ENCODE assay signal across 8 cellular contexts in genomic region chr2:229714736-229715541, GRCh38. TPM values are rescaled to one million over a fixed set of nuclear protein-coding genes. Genes with fewer than 3 reads are reported as not detected.
A peak's percentile ranks its signal among the peaks of the same experiment; 100 is the strongest.
DNase-seq lines count a peak whose midpoint lies in the region; ATAC-seq and TF ChIP-seq lines count a peak whose summit lies in the region.

No MANE protein-coding gene starts in this region.

- POLR2A ChIA-PET in AG04450 (lab: Yijun Ruan, JAX) = no interaction called here

- intact Hi-C loops in left cardiac atrium (cut with DNase I) (loop anchor here in 1 of 2 donors (5.0 to 10.0 kb wide), 2 partner anchors 123 to 280 kb away; no protein-coding TSS in a partner anchor), posterior vena cava (cut with DNase I) (no loop called here)

- peak; percentile 26 for ATAC-seq in GM18502 (IDR thresholded peaks at IDR 0.05; ENCODE audit: poor library complexity, unreplicated experiment)
- peak; percentile 31 for ATAC-seq in HG02981 (IDR thresholded peaks at IDR 0.05; ENCODE audit: unreplicated experiment)
- peak; percentile 78 to 89 for ATAC-seq in left cardiac atrium

- no peak overlapping the region for H3K27ac ChIP-seq in AG04450 (ENCODE audit: low read depth, low read length)

- H3K4me3 ChIP-seq in AG04450 (ENCODE audit: low read depth, low read length) = peak overlapping the region; percentile 53

- CTCF ChIA-PET in AG04450 (lab: Charles Lee) = interaction anchor here (0.6 kb wide), 1 partner anchor 32 kb away, joined by 3 read pairs; no protein-coding TSS in a partner anchor

- DNase-seq in AG04450 (ENCODE audit: low read depth, low spot score) (no peak), OCI-M1 (lab: John Stamatoyannopoulos, UW) (peak; percentile 41), amniotic stem cell (lab: John Stamatoyannopoulos, UW) (peak; percentile 21), left cardiac atrium (peak; percentile 68), posterior vena cava (ENCODE audit: low spot score) (peak; percentile 89), NCI-H128 (lab: John Stamatoyannopoulos, UW; ENCODE audit: unreplicated experiment) (no peak)

- H3K27me3 ChIP-seq in AG04450 (ENCODE audit: control insufficient read depth, insufficient read depth, low read length) = peaks cover 46% of the 10 kb centered on the region

- H3K9me3 ChIP-seq in AG04450 (ENCODE audit: control insufficient read depth, insufficient read depth, low read length) = no peaks in the 10 kb centered on the region; the same call in 1 of the 2 replicates

- no peak for TF ChIP-seq CTCF in AG04450 (IDR thresholded peaks at IDR 0.05; ENCODE audit: low read depth, low read length)

RNA-seq across cellular contexts. Expression of gene DNER, which starts 0.6 kb away (rescaled TPM):
- polyA plus RNA-seq in AG04450 (2011; rRNA removed) = 0.05 TPM in 1 of 2 replicates, not detected in the other
- 0.09 TPM in 1 of 2 replicates, not detected in the other for polyA minus RNA-seq in AG04450 (2011; rRNA and poly(A)+ RNA removed)
- 10 to 100 TPM in 1 of 2 donors, 1 to 10 TPM in 1; 6.2 to 32.9 TPM for total RNA-seq in left cardiac atrium
- 1 to 10 TPM in 1 of 2 donors, under 1 TPM in 1; 0.67 to 1.1 TPM for total RNA-seq in posterior vena cava

Comparison
In these comparisons a context has a peak if more than half of its experiments do, and no peak if none do; other contexts are left out.
1. DNase-seq: peak in OCI-M1 (single experiment), amniotic stem cell (single experiment), left cardiac atrium (single experiment) and posterior vena cava (single experiment); none in AG04450 (single experiment) and NCI-H128 (single experiment).
2. ATAC-seq: peak in every context shown above with its lines; median percentile 84 in left cardiac atrium; 31 in HG02981; 26 in GM18502.